ENCODE assay signal across 8 cellular contexts in the genomic region with DNA sequence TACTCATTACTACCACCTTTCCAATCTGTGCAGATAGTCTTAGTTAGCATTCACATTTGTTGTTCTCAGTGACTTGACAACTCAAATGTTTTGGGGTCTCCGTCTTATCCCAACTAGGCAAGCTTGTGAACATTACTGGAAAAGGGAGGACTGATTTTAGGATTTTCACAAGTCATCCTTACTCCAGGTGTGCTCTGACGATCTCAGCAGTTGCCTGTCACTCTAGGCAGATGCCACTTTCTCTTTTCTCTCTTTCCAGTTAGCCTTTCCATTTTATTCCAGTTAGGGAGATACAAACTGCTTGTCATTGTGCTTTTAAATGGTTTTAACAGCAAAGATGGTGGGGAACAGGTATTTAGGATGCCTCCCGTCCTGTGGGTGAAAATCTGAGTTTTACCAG. TPM values are rescaled to one million over a fixed set of nuclear protein-coding genes. Genes with fewer than 3 reads are reported as not detected.
DNase-seq lines count a peak whose midpoint lies in the region; ATAC-seq and TF ChIP-seq lines count a peak whose summit lies in the region.

No MANE protein-coding gene starts in this region.

- H3K27ac Mint-ChIP-seq in nephron progenitor cell: peak overlapping the region; percentile 97

- H3K9me3 Mint-ChIP-seq in nephron progenitor cell: no peaks in the 10 kb centered on the region

- H3K4me3 ChIP-seq in BJ (ENCODE audit: low read depth, low read length) (peak overlapping the region; percentile 94), MG63 (peak overlapping the region; percentile 81)
- H3K4me3 ChIP-seq in effector memory CD4-positive, alpha-beta T cell (ENCODE audit: insufficient read depth, low read depth, low read length, poor library complexity, severe bottlenecking): peak overlapping the region; percentile 75

- no peak for TF ChIP-seq CTCF in BJ (IDR thresholded peaks at IDR 0.05; ENCODE audit: insufficient read depth, low read depth, low read length)
- TF ChIP-seq CTCF in nephron progenitor cell (IDR thresholded peaks at IDR 0.05): no peak

- peak overlapping the region; percentile 87 for H3K27ac ChIP-seq in effector memory CD4-positive, alpha-beta T cell (ENCODE audit: insufficient read depth, low read length, poor library complexity, severe bottlenecking)

- peaks cover 1% of the 10 kb centered on the region for H3K27me3 Mint-ChIP-seq in nephron progenitor cell (ENCODE audit: low read depth, poor library complexity)

- POLR2A ChIA-PET in BJ (lab: Charles Lee): interaction anchor here (1.8 kb wide), 1 partner anchor 12 kb away, joined by 13 read pairs; a partner anchor contains a TSS

- CTCF ChIA-PET in BJ (lab: Yijun Ruan, JAX): interaction anchor here (0.7 to 3.1 kb wide), 6 partner anchors 11 to 117 kb away, joined by 3 to 20 read pairs (median 8); a partner anchor contains a TSS

- H3K4me3 Mint-ChIP-seq in nephron progenitor cell: peak overlapping the region; percentile 97

- H3K4me1 Mint-ChIP-seq in nephron progenitor cell: peaks cover 49% of the 10 kb centered on the region

- ATAC-seq in GM21529 (IDR thresholded peaks at IDR 0.05; ENCODE audit: unreplicated experiment): no peak

- H3K4me1 ChIP-seq in effector memory CD4-positive, alpha-beta T cell (ENCODE audit: control insufficient read depth, insufficient read depth, low read length, poor library complexity, severe bottlenecking): peaks cover 36% of the 10 kb centered on the region

- no peaks in the 10 kb centered on the region for H3K9me3 ChIP-seq in MG63
- H3K9me3 ChIP-seq in effector memory CD4-positive, alpha-beta T cell (ENCODE audit: control insufficient read depth, low read length): no peaks in the 10 kb centered on the region

- peaks cover 41% of the 10 kb centered on the region for H3K36me3 Mint-ChIP-seq in nephron progenitor cell (ENCODE audit: low read depth)

- no peak for DNase-seq in BJ (ENCODE audit: low read depth)
- no peak for DNase-seq in MG63
- no peak for DNase-seq in effector memory CD4-positive, alpha-beta T cell
- DNase-seq in nephron progenitor cell: no peak
- no peak for DNase-seq in NCI-H1417 treated with DMSO at 0.1 percent for 48 hours (lab: John Stamatoyannopoulos, UW)
- DNase-seq in DMS53 treated with DMSO at 0.1 percent for 48 hours (lab: John Stamatoyannopoulos, UW; ENCODE audit: unreplicated experiment): no peak
- no peak for DNase-seq in RKO (ENCODE audit: low spot score)

- H3K36me3 ChIP-seq in BJ (ENCODE audit: control insufficient read depth, insufficient read depth, low read length): peaks cover 7% of the 10 kb centered on the region
- peaks cover 55% of the 10 kb centered on the region for H3K36me3 ChIP-seq in MG63
- H3K36me3 ChIP-seq in effector memory CD4-positive, alpha-beta T cell (ENCODE audit: control insufficient read depth, insufficient read depth, low read length): peaks cover 36% of the 10 kb centered on the region

- H3K27me3 ChIP-seq in BJ (ENCODE audit: control insufficient read depth, insufficient read depth, low read length): no peaks in the 10 kb centered on the region
- H3K27me3 ChIP-seq in MG63: no peaks in the 10 kb centered on the region
- H3K27me3 ChIP-seq in effector memory CD4-positive, alpha-beta T cell (replicated peaks; ENCODE audit: control insufficient read depth, insufficient read depth, low read length, poor library complexity, severe bottlenecking): no peaks in the 10 kb centered on the region

RNA-seq across cellular contexts. Expression of a gene that starts 1.1 kb away (rescaled TPM):
- 134 and 215 TPM in 2 replicates for polyA plus RNA-seq in BJ (2011; rRNA removed)
- polyA minus RNA-seq in BJ (2011; rRNA and poly(A)+ RNA removed): 38.6 and 41.5 TPM in 2 replicates
- 329 and 467 TPM in 2 replicates for total RNA-seq in MG63 (2014; rRNA removed; shearing (Covaris generic); ENCODE audit: low replicate concordance)

RNA-seq across cellular contexts. Expression of a gene that starts 10.9 kb away (rescaled TPM):
- 5,645 and 7,867 TPM in 2 replicates for polyA plus RNA-seq in BJ (2011; rRNA removed)
- polyA minus RNA-seq in BJ (2011; rRNA and poly(A)+ RNA removed): 516 and 877 TPM in 2 replicates
- total RNA-seq in MG63 (2014; rRNA removed; shearing (Covaris generic); ENCODE audit: low replicate concordance): 1,876 and 4,191 TPM in 2 replicates

RNA-seq across cellular contexts. Expression of a gene that starts 12.6 kb away (rescaled TPM):
- polyA plus RNA-seq in BJ (2011; rRNA removed): 1.4 and 1.6 TPM in 2 replicates
- 2.9 and 3.7 TPM in 2 replicates for polyA minus RNA-seq in BJ (2011; rRNA and poly(A)+ RNA removed)
- 3.5 and 5.3 TPM in 2 replicates for total RNA-seq in MG63 (2014; rRNA removed; shearing (Covaris generic); ENCODE audit: low replicate concordance)

RNA-seq across cellular contexts. Expression of a gene that starts 22.6 kb away (rescaled TPM):
- 180 and 264 TPM in 2 replicates for polyA plus RNA-seq in BJ (2011; rRNA removed)
- polyA minus RNA-seq in BJ (2011; rRNA and poly(A)+ RNA removed): 268 and 305 TPM in 2 replicates
- 84.9 and 145 TPM in 2 replicates for total RNA-seq in MG63 (2014; rRNA removed; shearing (Covaris generic); ENCODE audit: low replicate concordance)

RNA-seq across cellular contexts. Expression of a gene that starts 25.5 kb away (rescaled TPM):
- 4.7 and 6.0 TPM in 2 replicates for polyA plus RNA-seq in BJ (2011; rRNA removed)
- 4.0 and 5.4 TPM in 2 replicates for polyA minus RNA-seq in BJ (2011; rRNA and poly(A)+ RNA removed)
- total RNA-seq in MG63 (2014; rRNA removed; shearing (Covaris generic); ENCODE audit: low replicate concordance): 0.56 TPM in 1 of 2 replicates, not detected in the other
